In genomic region chr19:7413629-7414028, GRCh38 we compare ENCODE assay signal across 23 cellular contexts.
A peak's percentile ranks its signal among the peaks of the same experiment; 100 is the strongest.
DNase-seq lines count a peak whose midpoint lies in the region; ATAC-seq and TF ChIP-seq lines count a peak whose summit lies in the region.
"Had no signal": no experiment of that assay in that cellular context is flagged by ENCODE, and none has a peak within 500 bp of the region (broad histone marks: within the 10 kb centered on the region; RNA-seq: fewer than 3 reads in every experiment).

No MANE protein-coding gene starts in this region.

- no peak overlapping the region for H3K4me3 ChIP-seq in CD8-positive, alpha-beta T cell (ENCODE audit: low read depth, low read length)
- H3K4me3 ChIP-seq: A549, GM12878, GM23338 had no signal

- H3K27ac Mint-ChIP-seq in activated CD4-positive, alpha-beta T cell treated with anti-CD3 and anti-CD28 coated beads for 36 hours, result peak overlapping the region; percentile 11
- peak overlapping the region; percentile 30 for H3K27ac Mint-ChIP-seq in activated naive CD4-positive, alpha-beta T cell treated with anti-CD3 and anti-CD28 coated beads, Interleukin-2, amount 50 U/mL, for 24 hours
- peak overlapping the region; percentile 64 for H3K27ac Mint-ChIP-seq in CD8-positive, alpha-beta T cell
- peak overlapping the region; percentile 51 for H3K27ac Mint-ChIP-seq in dendritic cell treated with granulocyte-macrophage colony-stimulating factor and Interleukin-4, amounts not matched to agents 40 ng/mL and 50 ng/mL, for 4 days
- H3K27ac Mint-ChIP-seq: GM23338, HFFc6 had no signal

- intact Hi-C loops in activated CD4-positive, alpha-beta T cell treated with anti-CD3 and anti-CD28 coated beads for 36 hours (cut with DNase I, micrococcal nuclease), result no loop called here
- intact Hi-C loops in CD8-positive, alpha-beta T cell (cut with DNase I, micrococcal nuclease), result no loop called here
- intact Hi-C loops in dendritic cell treated with granulocyte-macrophage colony-stimulating factor and Interleukin-4, amounts not matched to agents 40 ng/mL and 50 ng/mL, for 4 days (cut with micrococcal nuclease), result no loop called here

- no peaks in the 10 kb centered on the region for H3K27me3 Mint-ChIP-seq in activated CD4-positive, alpha-beta T cell treated with anti-CD3 and anti-CD28 coated beads for 36 hours
- no peaks in the 10 kb centered on the region for H3K27me3 Mint-ChIP-seq in activated naive CD4-positive, alpha-beta T cell treated with anti-CD3 and anti-CD28 coated beads, Interleukin-2, amount 50 U/mL, for 24 hours
- no peaks in the 10 kb centered on the region for H3K27me3 Mint-ChIP-seq in CD8-positive, alpha-beta T cell (ENCODE audit: low read depth)
- H3K27me3 Mint-ChIP-seq in dendritic cell treated with granulocyte-macrophage colony-stimulating factor and Interleukin-4, amounts not matched to agents 40 ng/mL and 50 ng/mL, for 4 days, result no peaks in the 10 kb centered on the region
- H3K27me3 Mint-ChIP-seq: CD8-positive, alpha-beta memory T cell had no signal

- peaks cover 11% of the 10 kb centered on the region for H3K36me3 Mint-ChIP-seq in activated CD4-positive, alpha-beta T cell treated with anti-CD3 and anti-CD28 coated beads for 36 hours (ENCODE audit: low read depth)
- H3K36me3 Mint-ChIP-seq in activated naive CD4-positive, alpha-beta T cell treated with anti-CD3 and anti-CD28 coated beads, Interleukin-2, amount 50 U/mL, for 24 hours, result peaks cover 1% of the 10 kb centered on the region
- peaks cover 47% of the 10 kb centered on the region for H3K36me3 Mint-ChIP-seq in CD8-positive, alpha-beta T cell
- H3K36me3 Mint-ChIP-seq in dendritic cell treated with granulocyte-macrophage colony-stimulating factor and Interleukin-4, amounts not matched to agents 40 ng/mL and 50 ng/mL, for 4 days (ENCODE audit: low read depth), result peaks cover 37% of the 10 kb centered on the region

- H3K4me1 ChIP-seq in CD8-positive, alpha-beta T cell (ENCODE audit: insufficient read depth, low read length), result peaks cover 4% of the 10 kb centered on the region

- CTCF ChIA-PET in activated CD4-positive, alpha-beta T cell treated with anti-CD3 and anti-CD28 coated beads for 36 hours (lab: Charles Lee), result interaction anchor here (0.7 kb wide), 1 partner anchor 17 kb away, joined by 3 read pairs; no protein-coding TSS in a partner anchor
- CTCF ChIA-PET in CD8-positive, alpha-beta T cell (lab: Charles Lee), result interaction anchor here (0.5 kb wide), 1 partner anchor 294 kb away, joined by 4 read pairs; no protein-coding TSS in a partner anchor

- POLR2A ChIA-PET in activated CD4-positive, alpha-beta T cell treated with anti-CD3 and anti-CD28 coated beads for 36 hours (lab: Charles Lee), result interaction anchor here (0.8 kb wide), 1 partner anchor 15 kb away, joined by 7 read pairs; no protein-coding TSS in a partner anchor
- POLR2A ChIA-PET in CD8-positive, alpha-beta T cell (lab: Charles Lee), result no interaction called here

- DNase-seq in activated CD4-positive, alpha-beta T cell treated with anti-CD3 and anti-CD28 coated beads for 36 hours, result no peak
- DNase-seq in activated CD4-positive, alpha-beta T cell treated with anti-CD3 and anti-CD28 coated beads, Interleukin-2, amount 50 U/mL, for 1 hour, result no peak
- no peak for DNase-seq in activated naive CD4-positive, alpha-beta T cell treated with Interleukin-2 at 50 U/mL for 16 hours
- no peak for DNase-seq in CD8-positive, alpha-beta T cell
- DNase-seq in NCI-H2081 (lab: John Stamatoyannopoulos, UW), result no peak
- DNase-seq: AML-193; CD8-positive, alpha-beta memory T cell; COR-L47; DMS 273 treated with DMSO at 0.1 percent for 48 hours; DMS53; DND-41; EL; HCEC 1CT; HFFc6; IMR-90 had no signal

- H3K9me3 Mint-ChIP-seq in activated CD4-positive, alpha-beta T cell treated with anti-CD3 and anti-CD28 coated beads for 36 hours (ENCODE audit: low read depth), result no peaks in the 10 kb centered on the region
- no peaks in the 10 kb centered on the region for H3K9me3 Mint-ChIP-seq in activated naive CD4-positive, alpha-beta T cell treated with anti-CD3 and anti-CD28 coated beads, Interleukin-2, amount 50 U/mL, for 24 hours
- no peaks in the 10 kb centered on the region for H3K9me3 Mint-ChIP-seq in CD8-positive, alpha-beta T cell
- H3K9me3 Mint-ChIP-seq in dendritic cell treated with granulocyte-macrophage colony-stimulating factor and Interleukin-4, amounts not matched to agents 40 ng/mL and 50 ng/mL, for 4 days, result no peaks in the 10 kb centered on the region
- H3K9me3 Mint-ChIP-seq: CD8-positive, alpha-beta memory T cell; GM23338; HFFc6 had no signal

- no peaks in the 10 kb centered on the region for H3K9me3 ChIP-seq in CD8-positive, alpha-beta T cell (ENCODE audit: low read length)
- H3K9me3 ChIP-seq: A549 had no signal

- peaks cover 6% of the 10 kb centered on the region for H3K36me3 ChIP-seq in CD8-positive, alpha-beta T cell (ENCODE audit: insufficient read depth, low read length)

- H3K4me3 Mint-ChIP-seq in activated CD4-positive, alpha-beta T cell treated with anti-CD3 and anti-CD28 coated beads for 36 hours, result no peak overlapping the region
- no peak overlapping the region for H3K4me3 Mint-ChIP-seq in activated naive CD4-positive, alpha-beta T cell treated with anti-CD3 and anti-CD28 coated beads, Interleukin-2, amount 50 U/mL, for 24 hours
- H3K4me3 Mint-ChIP-seq in CD8-positive, alpha-beta T cell, result no peak overlapping the region
- H3K4me3 Mint-ChIP-seq in dendritic cell treated with granulocyte-macrophage colony-stimulating factor and Interleukin-4, amounts not matched to agents 40 ng/mL and 50 ng/mL, for 4 days, result no peak overlapping the region
- H3K4me3 Mint-ChIP-seq: CD8-positive, alpha-beta memory T cell; GM23338; HFFc6 had no signal

- peaks cover 25% of the 10 kb centered on the region for H3K4me1 Mint-ChIP-seq in activated CD4-positive, alpha-beta T cell treated with anti-CD3 and anti-CD28 coated beads for 36 hours
- peaks cover 33% of the 10 kb centered on the region for H3K4me1 Mint-ChIP-seq in activated naive CD4-positive, alpha-beta T cell treated with anti-CD3 and anti-CD28 coated beads, Interleukin-2, amount 50 U/mL, for 24 hours
- H3K4me1 Mint-ChIP-seq in CD8-positive, alpha-beta T cell (ENCODE audit: low read depth), result peaks cover 45% of the 10 kb centered on the region
- peaks cover 44% of the 10 kb centered on the region for H3K4me1 Mint-ChIP-seq in dendritic cell treated with granulocyte-macrophage colony-stimulating factor and Interleukin-4, amounts not matched to agents 40 ng/mL and 50 ng/mL, for 4 days (ENCODE audit: low read depth)

- no peak overlapping the region for H3K27ac ChIP-seq in CD8-positive, alpha-beta T cell (ENCODE audit: low read depth, low read length)
- H3K27ac ChIP-seq: 22Rv1, A549, C4-2B had no signal

- no peak for ATAC-seq in activated CD4-positive, alpha-beta T cell treated with anti-CD3 and anti-CD28 coated beads for 36 hours
- ATAC-seq in CD8-positive, alpha-beta T cell, result no peak
- ATAC-seq in GM21390 (IDR thresholded peaks at IDR 0.05; ENCODE audit: unreplicated experiment), result no peak
- ATAC-seq: A549, GM12878, GM23338 had no signal

- no peaks in the 10 kb centered on the region for H3K27me3 ChIP-seq in CD8-positive, alpha-beta T cell (ENCODE audit: insufficient read depth, low read length)

- no peak for TF ChIP-seq CTCF in CD8-positive, alpha-beta T cell (IDR thresholded peaks at IDR 0.05)

Comparison
In these comparisons a context has a peak if more than half of its experiments do, and no peak if none do; other contexts are left out.
1. H3K27ac Mint-ChIP-seq: peak in every context shown above with its lines; median percentile 64 in CD8-positive, alpha-beta T cell; 51 in dendritic cell treated with granulocyte-macrophage colony-stimulating factor and Interleukin-4, amounts not matched to agents 40 ng/mL and 50 ng/mL, for 4 days; 30 in activated naive CD4-positive, alpha-beta T cell treated with anti-CD3 and anti-CD28 coated beads, Interleukin-2, amount 50 U/mL, for 24 hours; 11 in activated CD4-positive, alpha-beta T cell treated with anti-CD3 and anti-CD28 coated beads for 36 hours.